In genomic region chr19:45876161-45876410, GRCh38 we compare ENCODE assay signal across 1 cellular context.
TF ChIP-seq lines count a peak whose summit lies in the region.

No MANE protein-coding gene starts in this region.

TF ChIP-seq in H1, 55 proteins besides CTCF, POLR2A, EP300 and RAD21:
- TF ChIP-seq, protein P1, sequence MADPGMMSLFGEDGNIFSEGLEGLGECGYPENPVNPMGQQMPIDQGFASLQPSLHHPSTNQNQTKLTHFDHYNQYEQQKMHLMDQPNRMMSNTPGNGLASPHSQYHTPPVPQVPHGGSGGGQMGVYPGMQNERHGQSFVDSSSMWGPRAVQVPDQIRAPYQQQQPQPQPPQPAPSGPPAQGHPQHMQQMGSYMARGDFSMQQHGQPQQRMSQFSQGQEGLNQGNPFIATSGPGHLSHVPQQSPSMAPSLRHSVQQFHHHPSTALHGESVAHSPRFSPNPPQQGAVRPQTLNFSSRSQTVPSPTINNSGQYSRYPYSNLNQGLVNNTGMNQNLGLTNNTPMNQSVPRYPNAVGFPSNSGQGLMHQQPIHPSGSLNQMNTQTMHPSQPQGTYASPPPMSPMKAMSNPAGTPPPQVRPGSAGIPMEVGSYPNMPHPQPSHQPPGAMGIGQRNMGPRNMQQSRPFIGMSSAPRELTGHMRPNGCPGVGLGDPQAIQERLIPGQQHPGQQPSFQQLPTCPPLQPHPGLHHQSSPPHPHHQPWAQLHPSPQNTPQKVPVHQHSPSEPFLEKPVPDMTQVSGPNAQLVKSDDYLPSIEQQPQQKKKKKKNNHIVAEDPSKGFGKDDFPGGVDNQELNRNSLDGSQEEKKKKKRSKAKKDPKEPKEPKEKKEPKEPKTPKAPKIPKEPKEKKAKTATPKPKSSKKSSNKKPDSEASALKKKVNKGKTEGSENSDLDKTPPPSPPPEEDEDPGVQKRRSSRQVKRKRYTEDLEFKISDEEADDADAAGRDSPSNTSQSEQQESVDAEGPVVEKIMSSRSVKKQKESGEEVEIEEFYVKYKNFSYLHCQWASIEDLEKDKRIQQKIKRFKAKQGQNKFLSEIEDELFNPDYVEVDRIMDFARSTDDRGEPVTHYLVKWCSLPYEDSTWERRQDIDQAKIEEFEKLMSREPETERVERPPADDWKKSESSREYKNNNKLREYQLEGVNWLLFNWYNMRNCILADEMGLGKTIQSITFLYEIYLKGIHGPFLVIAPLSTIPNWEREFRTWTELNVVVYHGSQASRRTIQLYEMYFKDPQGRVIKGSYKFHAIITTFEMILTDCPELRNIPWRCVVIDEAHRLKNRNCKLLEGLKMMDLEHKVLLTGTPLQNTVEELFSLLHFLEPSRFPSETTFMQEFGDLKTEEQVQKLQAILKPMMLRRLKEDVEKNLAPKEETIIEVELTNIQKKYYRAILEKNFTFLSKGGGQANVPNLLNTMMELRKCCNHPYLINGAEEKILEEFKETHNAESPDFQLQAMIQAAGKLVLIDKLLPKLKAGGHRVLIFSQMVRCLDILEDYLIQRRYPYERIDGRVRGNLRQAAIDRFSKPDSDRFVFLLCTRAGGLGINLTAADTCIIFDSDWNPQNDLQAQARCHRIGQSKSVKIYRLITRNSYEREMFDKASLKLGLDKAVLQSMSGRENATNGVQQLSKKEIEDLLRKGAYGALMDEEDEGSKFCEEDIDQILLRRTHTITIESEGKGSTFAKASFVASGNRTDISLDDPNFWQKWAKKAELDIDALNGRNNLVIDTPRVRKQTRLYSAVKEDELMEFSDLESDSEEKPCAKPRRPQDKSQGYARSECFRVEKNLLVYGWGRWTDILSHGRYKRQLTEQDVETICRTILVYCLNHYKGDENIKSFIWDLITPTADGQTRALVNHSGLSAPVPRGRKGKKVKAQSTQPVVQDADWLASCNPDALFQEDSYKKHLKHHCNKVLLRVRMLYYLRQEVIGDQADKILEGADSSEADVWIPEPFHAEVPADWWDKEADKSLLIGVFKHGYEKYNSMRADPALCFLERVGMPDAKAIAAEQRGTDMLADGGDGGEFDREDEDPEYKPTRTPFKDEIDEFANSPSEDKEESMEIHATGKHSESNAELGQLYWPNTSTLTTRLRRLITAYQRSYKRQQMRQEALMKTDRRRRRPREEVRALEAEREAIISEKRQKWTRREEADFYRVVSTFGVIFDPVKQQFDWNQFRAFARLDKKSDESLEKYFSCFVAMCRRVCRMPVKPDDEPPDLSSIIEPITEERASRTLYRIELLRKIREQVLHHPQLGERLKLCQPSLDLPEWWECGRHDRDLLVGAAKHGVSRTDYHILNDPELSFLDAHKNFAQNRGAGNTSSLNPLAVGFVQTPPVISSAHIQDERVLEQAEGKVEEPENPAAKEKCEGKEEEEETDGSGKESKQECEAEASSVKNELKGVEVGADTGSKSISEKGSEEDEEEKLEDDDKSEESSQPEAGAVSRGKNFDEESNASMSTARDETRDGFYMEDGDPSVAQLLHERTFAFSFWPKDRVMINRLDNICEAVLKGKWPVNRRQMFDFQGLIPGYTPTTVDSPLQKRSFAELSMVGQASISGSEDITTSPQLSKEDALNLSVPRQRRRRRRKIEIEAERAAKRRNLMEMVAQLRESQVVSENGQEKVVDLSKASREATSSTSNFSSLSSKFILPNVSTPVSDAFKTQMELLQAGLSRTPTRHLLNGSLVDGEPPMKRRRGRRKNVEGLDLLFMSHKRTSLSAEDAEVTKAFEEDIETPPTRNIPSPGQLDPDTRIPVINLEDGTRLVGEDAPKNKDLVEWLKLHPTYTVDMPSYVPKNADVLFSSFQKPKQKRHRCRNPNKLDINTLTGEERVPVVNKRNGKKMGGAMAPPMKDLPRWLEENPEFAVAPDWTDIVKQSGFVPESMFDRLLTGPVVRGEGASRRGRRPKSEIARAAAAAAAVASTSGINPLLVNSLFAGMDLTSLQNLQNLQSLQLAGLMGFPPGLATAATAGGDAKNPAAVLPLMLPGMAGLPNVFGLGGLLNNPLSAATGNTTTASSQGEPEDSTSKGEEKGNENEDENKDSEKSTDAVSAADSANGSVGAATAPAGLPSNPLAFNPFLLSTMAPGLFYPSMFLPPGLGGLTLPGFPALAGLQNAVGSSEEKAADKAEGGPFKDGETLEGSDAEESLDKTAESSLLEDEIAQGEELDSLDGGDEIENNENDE (IDR thresholded peaks at IDR 0.05; ENCODE audit: insufficient replicate concordance, low read length) = no peak
- TF ChIP-seq GTF2F1 (IDR thresholded peaks at IDR 0.05; ENCODE audit: borderline replicate concordance, low read depth, low read length) = no peak
TF ChIP-seq in H1: peak in this region for 0.
